8 cellular contexts compared by ENCODE assay signal in genomic region chr1:31182352-31182751, GRCh38. TPM values are rescaled to one million over a fixed set of nuclear protein-coding genes. Genes with fewer than 3 reads are reported as not detected.
DNase-seq lines count a peak whose midpoint lies in the region; ATAC-seq and TF ChIP-seq lines count a peak whose summit lies in the region.

No MANE protein-coding gene starts in this region.

- TF ChIP-seq CTCF in heart left ventricle (IDR thresholded peaks at IDR 0.05) = peak in 6 of 12 donors; percentile 11 to 45 (median 25)

- peaks cover 46% of the 10 kb centered on the region for H3K27me3 Mint-ChIP-seq in CD4-positive, CD25-positive, alpha-beta regulatory T cell
- H3K27me3 Mint-ChIP-seq in activated naive CD8-positive, alpha-beta T cell treated with anti-CD3 and anti-CD28 coated beads for 36 hours = peaks cover 65% of the 10 kb centered on the region

- no peak overlapping the region for H3K4me3 Mint-ChIP-seq in CD4-positive, CD25-positive, alpha-beta regulatory T cell
- no peak overlapping the region for H3K4me3 Mint-ChIP-seq in activated naive CD8-positive, alpha-beta T cell treated with anti-CD3 and anti-CD28 coated beads for 36 hours

- no peak for ATAC-seq in CD4-positive, CD25-positive, alpha-beta regulatory T cell (ENCODE audit: low read depth in 2 of 2)
- ATAC-seq in heart left ventricle (peak; percentile 70 to 94 (median 88)), HG03280 (IDR thresholded peaks at IDR 0.05; ENCODE audit: unreplicated experiment) (no peak), HG03095 (IDR thresholded peaks at IDR 0.05; ENCODE audit: unreplicated experiment) (no peak)

- H3K36me3 Mint-ChIP-seq in CD4-positive, CD25-positive, alpha-beta regulatory T cell = no peaks in the 10 kb centered on the region
- H3K36me3 Mint-ChIP-seq in activated naive CD8-positive, alpha-beta T cell treated with anti-CD3 and anti-CD28 coated beads for 36 hours = no peaks in the 10 kb centered on the region

- intact Hi-C loops in heart left ventricle (cut with DNase I) = loop anchor here (2.0 to 10.0 kb wide), 10 partner anchors 142 to 366 kb away; no protein-coding TSS in a partner anchor

- H3K4me1 Mint-ChIP-seq in CD4-positive, CD25-positive, alpha-beta regulatory T cell = peaks cover 0 to 12% (median 4%) of the 10 kb centered on the region in 4 donors
- H3K4me1 Mint-ChIP-seq in activated naive CD8-positive, alpha-beta T cell treated with anti-CD3 and anti-CD28 coated beads for 36 hours = peaks cover 2% of the 10 kb centered on the region

- TF ChIP-seq POLR2A in heart left ventricle (IDR thresholded peaks at IDR 0.05) = no peak

- H3K4me1 ChIP-seq in CD4-positive, CD25-positive, alpha-beta regulatory T cell (ENCODE audit: control insufficient read depth, insufficient read depth, low read length, poor library complexity, severe bottlenecking) = peaks cover 13% of the 10 kb centered on the region
- H3K4me1 ChIP-seq in SJCRH30 = no peaks in the 10 kb centered on the region
- peaks cover 0 to 17% (median 11%) of the 10 kb centered on the region in 12 donors for H3K4me1 ChIP-seq in heart left ventricle
- no peaks in the 10 kb centered on the region for H3K4me1 ChIP-seq in rectal smooth muscle tissue (ENCODE audit: control insufficient read depth, insufficient read depth, low read length)

- no peak overlapping the region for H3K9ac ChIP-seq in rectal smooth muscle tissue (ENCODE audit: low read length)

- no peaks in the 10 kb centered on the region for H3K9me3 ChIP-seq in CD4-positive, CD25-positive, alpha-beta regulatory T cell (ENCODE audit: control insufficient read depth in 2 of 2, low read length in 2 of 2)
- H3K9me3 ChIP-seq in SJCRH30 (replicated peaks) (no peaks in the 10 kb centered on the region), heart left ventricle (no peaks in the 10 kb centered on the region)

- H3K9me3 Mint-ChIP-seq in CD4-positive, CD25-positive, alpha-beta regulatory T cell = peaks cover 0 to 6% (median 0%) of the 10 kb centered on the region in 7 donors
- no peaks in the 10 kb centered on the region for H3K9me3 Mint-ChIP-seq in activated naive CD8-positive, alpha-beta T cell treated with anti-CD3 and anti-CD28 coated beads for 36 hours

- no peak overlapping the region for H3K27ac Mint-ChIP-seq in CD4-positive, CD25-positive, alpha-beta regulatory T cell
- no peak overlapping the region for H3K27ac Mint-ChIP-seq in activated naive CD8-positive, alpha-beta T cell treated with anti-CD3 and anti-CD28 coated beads for 36 hours

- no peaks in the 10 kb centered on the region for H3K36me3 ChIP-seq in CD4-positive, CD25-positive, alpha-beta regulatory T cell (ENCODE audit: control insufficient read depth, insufficient read depth, low read length)
- no peaks in the 10 kb centered on the region for H3K36me3 ChIP-seq in SJCRH30
- no peaks in the 10 kb centered on the region for H3K36me3 ChIP-seq in heart left ventricle
- H3K36me3 ChIP-seq in rectal smooth muscle tissue (ENCODE audit: control insufficient read depth, insufficient read depth, low read length) = no peaks in the 10 kb centered on the region

- WGBS in heart left ventricle, 4 donors = 0 to 3% (median 2%) methylated on average over 10 to 18 of the region's 18 CpGs

- peak; percentile 10 to 31 (median 29) for DNase-seq in CD4-positive, CD25-positive, alpha-beta regulatory T cell
- DNase-seq in HUDEP-2 (lab: John Stamatoyannopoulos, UW; ENCODE audit: unreplicated experiment in 76 of 76) (peak in 43 of 76 experiments; percentile 2 to 65 (median 34)), SJCRH30 (peak; percentile 98 to 99), heart left ventricle (peak; percentile 79 to 87 (median 81))
- peak; percentile 50 for DNase-seq in activated naive CD8-positive, alpha-beta T cell treated with anti-CD3 and anti-CD28 coated beads for 36 hours

- H3K27me3 ChIP-seq in CD4-positive, CD25-positive, alpha-beta regulatory T cell (ENCODE audit: control insufficient read depth, insufficient read depth, low read length) = peaks cover 11% of the 10 kb centered on the region
- H3K27me3 ChIP-seq in SJCRH30 (no peaks in the 10 kb centered on the region), heart left ventricle (peaks cover 0 to 19% (median 3%) of the 10 kb centered on the region in 9 donors), rectal smooth muscle tissue (ENCODE audit: control insufficient read depth, insufficient read depth, low read length) (peaks cover 4% of the 10 kb centered on the region)

- H3K4me3 ChIP-seq in CD4-positive, CD25-positive, alpha-beta regulatory T cell (ENCODE audit: low read depth, low read length) = no peak overlapping the region
- H3K4me3 ChIP-seq in SJCRH30 (no peak overlapping the region), heart left ventricle (peak overlapping the region in 10 of 12 donors; percentile 11 to 42 (median 27)), rectal smooth muscle tissue (ENCODE audit: low read length) (peak overlapping the region; percentile 31)

- no peak overlapping the region for H3K27ac ChIP-seq in CD4-positive, CD25-positive, alpha-beta regulatory T cell (ENCODE audit: insufficient read depth, low read length, poor library complexity, severe bottlenecking)
- H3K27ac ChIP-seq in SJCRH30 (no peak overlapping the region), heart left ventricle (no peak overlapping the region), rectal smooth muscle tissue (ENCODE audit: low read depth, low read length) (no peak overlapping the region)

RNA-seq across cellular contexts. Expression of gene NKAIN1, which starts 57.3 kb away (rescaled TPM):
- not detected for total RNA-seq in CD4-positive, CD25-positive, alpha-beta regulatory T cell
- polyA plus RNA-seq in CD4-positive, CD25-positive, alpha-beta regulatory T cell = not detected
- 20.2 and 20.9 TPM in 2 replicates for total RNA-seq in SJCRH30 (2014; rRNA removed; shearing (Covaris generic))
- not detected for total RNA-seq in activated naive CD8-positive, alpha-beta T cell treated with anti-CD3 and anti-CD28 coated beads for 36 hours
- total RNA-seq in heart left ventricle = under 1 TPM in 3 of 9 donors, not detected in 6; 0.14 to 0.31 (median 0.21) TPM
- polyA plus RNA-seq in heart left ventricle = not detected

Comparison
In these comparisons a context has a peak if more than half of its experiments do, and no peak if none do; other contexts are left out.
1. ATAC-seq: peak in heart left ventricle (4 of 4); none in CD4-positive, CD25-positive, alpha-beta regulatory T cell (0 of 2), HG03280 (single experiment) and HG03095 (single experiment).
2. DNase-seq: peak in every context shown above with its lines; median percentile 98 in SJCRH30; 81 in heart left ventricle; 50 in activated naive CD8-positive, alpha-beta T cell treated with anti-CD3 and anti-CD28 coated beads for 36 hours; 34 in HUDEP-2; 29 in CD4-positive, CD25-positive, alpha-beta regulatory T cell.
3. H3K4me3 ChIP-seq: peak in heart left ventricle (10 of 12) and rectal smooth muscle tissue (single experiment); none in CD4-positive, CD25-positive, alpha-beta regulatory T cell (single experiment) and SJCRH30 (single experiment).
4. RNA of gene NKAIN1, which starts 57.3 kb away (total RNA-seq): 20.2 to 20.9 TPM in SJCRH30; not detected in CD4-positive, CD25-positive, alpha-beta regulatory T cell (single experiment), not detected in activated naive CD8-positive, alpha-beta T cell treated with anti-CD3 and anti-CD28 coated beads for 36 hours and 0.14 to 0.31 TPM in heart left ventricle; every median in the first group is over 10 times any median in the second.